1 cellular context compared by ENCODE assay signal in the genomic region with DNA sequence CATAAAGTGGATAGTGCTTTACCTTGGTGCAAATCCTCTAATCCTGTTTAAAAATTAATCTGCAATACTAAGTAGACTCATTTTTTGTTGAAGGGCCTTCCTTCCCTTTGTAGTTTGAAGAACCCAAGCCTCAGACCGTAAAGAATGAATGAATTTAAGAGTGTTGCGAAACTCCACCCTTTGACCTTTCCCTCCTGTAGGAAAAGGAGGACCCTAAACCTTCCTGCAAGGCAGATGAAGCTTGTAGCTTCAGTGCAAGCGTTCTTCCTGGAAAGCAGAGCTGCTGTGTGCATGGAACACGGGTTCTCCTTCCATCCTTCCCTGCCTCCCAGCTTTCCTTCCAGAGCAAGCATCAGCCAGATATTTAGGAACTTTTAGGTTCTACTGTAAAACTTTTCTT.
TF ChIP-seq lines count a peak whose summit lies in the region.

No MANE protein-coding gene starts in this region.

TF ChIP-seq in HepG2, 621 proteins besides CTCF, POLR2A, EP300 and RAD21 (continued from another document and continues in another):
- TF ChIP-seq, protein P1, sequence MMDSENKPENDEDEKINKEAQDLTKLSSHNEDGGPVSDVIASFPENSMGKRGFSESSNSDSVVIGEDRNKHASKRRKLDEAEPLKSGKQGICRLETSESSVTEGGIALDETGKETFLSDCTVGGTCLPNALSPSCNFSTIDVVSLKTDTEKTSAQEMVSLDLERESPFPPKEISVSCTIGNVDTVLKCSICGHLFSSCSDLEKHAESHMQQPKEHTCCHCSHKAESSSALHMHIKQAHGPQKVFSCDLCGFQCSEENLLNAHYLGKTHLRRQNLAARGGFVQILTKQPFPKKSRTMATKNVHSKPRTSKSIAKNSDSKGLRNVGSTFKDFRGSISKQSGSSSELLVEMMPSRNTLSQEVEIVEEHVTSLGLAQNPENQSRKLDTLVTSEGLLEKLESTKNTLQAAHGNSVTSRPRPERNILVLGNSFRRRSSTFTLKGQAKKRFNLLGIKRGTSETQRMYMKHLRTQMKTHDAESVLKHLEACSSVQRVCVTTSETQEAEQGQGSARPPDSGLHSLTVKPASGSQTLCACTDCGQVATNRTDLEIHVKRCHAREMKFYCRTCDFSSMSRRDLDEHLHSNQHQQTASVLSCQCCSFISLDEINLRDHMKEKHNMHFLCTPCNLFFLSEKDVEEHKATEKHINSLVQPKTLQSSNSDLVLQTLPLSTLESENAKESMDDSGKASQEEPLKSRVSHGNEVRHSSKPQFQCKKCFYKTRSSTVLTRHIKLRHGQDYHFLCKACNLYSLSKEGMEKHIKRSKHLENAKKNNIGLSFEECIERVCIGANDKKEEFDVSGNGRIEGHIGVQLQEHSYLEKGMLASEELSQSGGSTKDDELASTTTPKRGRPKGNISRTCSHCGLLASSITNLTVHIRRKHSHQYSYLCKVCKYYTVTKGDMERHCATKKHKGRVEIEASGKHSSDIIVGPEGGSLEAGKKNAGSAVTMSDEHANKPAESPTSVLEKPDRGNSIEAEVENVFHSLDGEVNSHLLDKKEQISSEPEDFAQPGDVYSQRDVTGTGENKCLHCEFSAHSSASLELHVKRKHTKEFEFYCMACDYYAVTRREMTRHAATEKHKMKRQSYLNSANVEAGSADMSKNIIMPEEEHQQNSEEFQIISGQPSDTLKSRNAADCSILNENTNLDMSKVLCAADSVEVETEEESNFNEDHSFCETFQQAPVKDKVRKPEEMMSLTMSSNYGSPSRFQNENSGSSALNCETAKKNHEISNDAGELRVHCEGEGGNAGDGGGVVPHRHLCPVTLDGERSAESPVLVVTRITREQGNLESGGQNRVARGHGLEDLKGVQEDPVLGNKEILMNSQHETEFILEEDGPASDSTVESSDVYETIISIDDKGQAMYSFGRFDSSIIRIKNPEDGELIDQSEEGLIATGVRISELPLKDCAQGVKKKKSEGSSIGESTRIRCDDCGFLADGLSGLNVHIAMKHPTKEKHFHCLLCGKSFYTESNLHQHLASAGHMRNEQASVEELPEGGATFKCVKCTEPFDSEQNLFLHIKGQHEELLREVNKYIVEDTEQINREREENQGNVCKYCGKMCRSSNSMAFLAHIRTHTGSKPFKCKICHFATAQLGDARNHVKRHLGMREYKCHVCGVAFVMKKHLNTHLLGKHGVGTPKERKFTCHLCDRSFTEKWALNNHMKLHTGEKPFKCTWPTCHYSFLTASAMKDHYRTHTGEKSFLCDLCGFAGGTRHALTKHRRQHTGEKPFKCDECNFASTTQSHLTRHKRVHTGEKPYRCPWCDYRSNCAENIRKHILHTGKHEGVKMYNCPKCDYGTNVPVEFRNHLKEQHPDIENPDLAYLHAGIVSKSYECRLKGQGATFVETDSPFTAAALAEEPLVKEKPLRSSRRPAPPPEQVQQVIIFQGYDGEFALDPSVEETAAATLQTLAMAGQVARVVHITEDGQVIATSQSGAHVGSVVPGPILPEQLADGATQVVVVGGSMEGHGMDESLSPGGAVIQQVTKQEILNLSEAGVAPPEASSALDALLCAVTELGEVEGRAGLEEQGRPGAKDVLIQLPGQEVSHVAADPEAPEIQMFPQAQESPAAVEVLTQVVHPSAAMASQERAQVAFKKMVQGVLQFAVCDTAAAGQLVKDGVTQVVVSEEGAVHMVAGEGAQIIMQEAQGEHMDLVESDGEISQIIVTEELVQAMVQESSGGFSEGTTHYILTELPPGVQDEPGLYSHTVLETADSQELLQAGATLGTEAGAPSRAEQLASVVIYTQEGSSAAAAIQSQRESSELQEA (CRISPR knock-in tag; IDR thresholded peaks at IDR 0.05; ENCODE audit: not compliant biosample characterization) = no peak
- TF ChIP-seq, protein P2, sequence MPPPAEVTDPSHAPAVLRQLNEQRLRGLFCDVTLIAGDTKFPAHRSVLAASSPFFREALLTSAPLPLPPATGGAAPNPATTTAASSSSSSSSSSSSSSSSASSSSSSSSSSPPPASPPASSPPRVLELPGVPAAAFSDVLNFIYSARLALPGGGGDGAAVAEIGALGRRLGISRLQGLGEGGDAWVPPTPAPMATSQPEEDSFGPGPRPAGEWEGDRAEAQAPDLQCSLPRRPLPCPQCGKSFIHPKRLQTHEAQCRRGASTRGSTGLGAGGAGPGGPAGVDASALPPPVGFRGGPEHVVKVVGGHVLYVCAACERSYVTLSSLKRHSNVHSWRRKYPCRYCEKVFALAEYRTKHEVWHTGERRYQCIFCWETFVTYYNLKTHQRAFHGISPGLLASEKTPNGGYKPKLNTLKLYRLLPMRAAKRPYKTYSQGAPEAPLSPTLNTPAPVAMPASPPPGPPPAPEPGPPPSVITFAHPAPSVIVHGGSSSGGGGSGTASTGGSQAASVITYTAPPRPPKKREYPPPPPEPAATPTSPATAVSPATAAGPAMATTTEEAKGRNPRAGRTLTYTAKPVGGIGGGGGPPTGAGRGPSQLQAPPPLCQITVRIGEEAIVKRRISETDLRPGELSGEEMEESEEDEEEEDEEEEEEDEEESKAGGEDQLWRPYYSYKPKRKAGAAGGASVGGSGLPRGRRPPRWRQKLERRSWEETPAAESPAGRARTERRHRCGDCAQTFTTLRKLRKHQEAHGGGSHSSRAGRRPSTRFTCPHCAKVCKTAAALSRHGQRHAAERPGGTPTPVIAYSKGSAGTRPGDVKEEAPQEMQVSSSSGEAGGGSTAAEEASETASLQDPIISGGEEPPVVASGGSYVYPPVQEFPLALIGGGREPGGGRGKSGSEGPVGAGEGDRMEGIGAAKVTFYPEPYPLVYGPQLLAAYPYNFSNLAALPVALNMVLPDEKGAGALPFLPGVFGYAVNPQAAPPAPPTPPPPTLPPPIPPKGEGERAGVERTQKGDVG (CRISPR knock-in tag; IDR thresholded peaks at IDR 0.05; ENCODE audit: borderline replicate concordance) = no peak
- no peak for TF ChIP-seq HES4 (CRISPR knock-in tag; IDR thresholded peaks at IDR 0.05; ENCODE audit: borderline replicate concordance)
- TF ChIP-seq CEBPZ (IDR thresholded peaks at IDR 0.05; ENCODE audit: low read length) = no peak
- TF ChIP-seq, protein P3, sequence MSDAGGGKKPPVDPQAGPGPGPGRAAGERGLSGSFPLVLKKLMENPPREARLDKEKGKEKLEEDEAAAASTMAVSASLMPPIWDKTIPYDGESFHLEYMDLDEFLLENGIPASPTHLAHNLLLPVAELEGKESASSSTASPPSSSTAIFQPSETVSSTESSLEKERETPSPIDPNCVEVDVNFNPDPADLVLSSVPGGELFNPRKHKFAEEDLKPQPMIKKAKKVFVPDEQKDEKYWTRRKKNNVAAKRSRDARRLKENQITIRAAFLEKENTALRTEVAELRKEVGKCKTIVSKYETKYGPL (CRISPR knock-in tag; IDR thresholded peaks at IDR 0.05) = no peak
- TF ChIP-seq TMF1 (CRISPR knock-in tag; IDR thresholded peaks at IDR 0.05; ENCODE audit: low read depth) = no peak
- no peak for TF ChIP-seq FOXP1 (IDR thresholded peaks at IDR 0.05)
- TF ChIP-seq FOXP1 (CRISPR knock-in tag; IDR thresholded peaks at IDR 0.05) = no peak
- TF ChIP-seq, protein P4, sequence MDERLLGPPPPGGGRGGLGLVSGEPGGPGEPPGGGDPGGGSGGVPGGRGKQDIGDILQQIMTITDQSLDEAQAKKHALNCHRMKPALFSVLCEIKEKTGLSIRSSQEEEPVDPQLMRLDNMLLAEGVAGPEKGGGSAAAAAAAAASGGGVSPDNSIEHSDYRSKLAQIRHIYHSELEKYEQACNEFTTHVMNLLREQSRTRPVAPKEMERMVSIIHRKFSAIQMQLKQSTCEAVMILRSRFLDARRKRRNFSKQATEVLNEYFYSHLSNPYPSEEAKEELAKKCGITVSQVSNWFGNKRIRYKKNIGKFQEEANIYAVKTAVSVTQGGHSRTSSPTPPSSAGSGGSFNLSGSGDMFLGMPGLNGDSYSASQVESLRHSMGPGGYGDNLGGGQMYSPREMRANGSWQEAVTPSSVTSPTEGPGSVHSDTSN (CRISPR knock-in tag; IDR thresholded peaks at IDR 0.05) = no peak
- TF ChIP-seq NR2F6 (IDR thresholded peaks at IDR 0.05) = peak; percentile 88
- peak; percentile 84 for TF ChIP-seq NR2F6 (CRISPR knock-in tag; IDR thresholded peaks at IDR 0.05)
- no peak for TF ChIP-seq FOXK1 (CRISPR knock-in tag; IDR thresholded peaks at IDR 0.05; ENCODE audit: borderline replicate concordance, low read depth)
- TF ChIP-seq NR2F1 (CRISPR knock-in tag; IDR thresholded peaks at IDR 0.05) = peak; percentile 45 to 68
- no peak for TF ChIP-seq ZMYM3 (CRISPR knock-in tag; IDR thresholded peaks at IDR 0.05)
- peak; percentile 25 for TF ChIP-seq ARID5B (CRISPR knock-in tag; IDR thresholded peaks at IDR 0.05)
- TF ChIP-seq GFI1 (CRISPR knock-in tag; IDR thresholded peaks at IDR 0.05; ENCODE audit: borderline replicate concordance) = no peak
- TF ChIP-seq ZNF329 (CRISPR knock-in tag; IDR thresholded peaks at IDR 0.05; ENCODE audit: low read depth) = no peak
- no peak for TF ChIP-seq MEF2D (CRISPR knock-in tag; IDR thresholded peaks at IDR 0.05)
- TF ChIP-seq, protein P5, sequence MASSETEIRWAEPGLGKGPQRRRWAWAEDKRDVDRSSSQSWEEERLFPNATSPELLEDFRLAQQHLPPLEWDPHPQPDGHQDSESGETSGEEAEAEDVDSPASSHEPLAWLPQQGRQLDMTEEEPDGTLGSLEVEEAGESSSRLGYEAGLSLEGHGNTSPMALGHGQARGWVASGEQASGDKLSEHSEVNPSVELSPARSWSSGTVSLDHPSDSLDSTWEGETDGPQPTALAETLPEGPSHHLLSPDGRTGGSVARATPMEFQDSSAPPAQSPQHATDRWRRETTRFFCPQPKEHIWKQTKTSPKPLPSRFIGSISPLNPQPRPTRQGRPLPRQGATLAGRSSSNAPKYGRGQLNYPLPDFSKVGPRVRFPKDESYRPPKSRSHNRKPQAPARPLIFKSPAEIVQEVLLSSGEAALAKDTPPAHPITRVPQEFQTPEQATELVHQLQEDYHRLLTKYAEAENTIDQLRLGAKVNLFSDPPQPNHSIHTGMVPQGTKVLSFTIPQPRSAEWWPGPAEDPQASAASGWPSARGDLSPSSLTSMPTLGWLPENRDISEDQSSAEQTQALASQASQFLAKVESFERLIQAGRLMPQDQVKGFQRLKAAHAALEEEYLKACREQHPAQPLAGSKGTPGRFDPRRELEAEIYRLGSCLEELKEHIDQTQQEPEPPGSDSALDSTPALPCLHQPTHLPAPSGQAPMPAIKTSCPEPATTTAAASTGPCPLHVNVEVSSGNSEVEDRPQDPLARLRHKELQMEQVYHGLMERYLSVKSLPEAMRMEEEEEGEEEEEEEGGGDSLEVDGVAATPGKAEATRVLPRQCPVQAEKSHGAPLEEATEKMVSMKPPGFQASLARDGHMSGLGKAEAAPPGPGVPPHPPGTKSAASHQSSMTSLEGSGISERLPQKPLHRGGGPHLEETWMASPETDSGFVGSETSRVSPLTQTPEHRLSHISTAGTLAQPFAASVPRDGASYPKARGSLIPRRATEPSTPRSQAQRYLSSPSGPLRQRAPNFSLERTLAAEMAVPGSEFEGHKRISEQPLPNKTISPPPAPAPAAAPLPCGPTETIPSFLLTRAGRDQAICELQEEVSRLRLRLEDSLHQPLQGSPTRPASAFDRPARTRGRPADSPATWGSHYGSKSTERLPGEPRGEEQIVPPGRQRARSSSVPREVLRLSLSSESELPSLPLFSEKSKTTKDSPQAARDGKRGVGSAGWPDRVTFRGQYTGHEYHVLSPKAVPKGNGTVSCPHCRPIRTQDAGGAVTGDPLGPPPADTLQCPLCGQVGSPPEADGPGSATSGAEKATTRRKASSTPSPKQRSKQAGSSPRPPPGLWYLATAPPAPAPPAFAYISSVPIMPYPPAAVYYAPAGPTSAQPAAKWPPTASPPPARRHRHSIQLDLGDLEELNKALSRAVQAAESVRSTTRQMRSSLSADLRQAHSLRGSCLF (CRISPR knock-in tag; IDR thresholded peaks at IDR 0.05; ENCODE audit: borderline replicate concordance) = no peak
- TF ChIP-seq ZNF24 (IDR thresholded peaks at IDR 0.05) = peak; percentile 67
